ENCODE assay signal across 11 cellular contexts in genomic region chr15:55744026-55744655, GRCh38. TPM values are rescaled to one million over a fixed set of nuclear protein-coding genes. Genes with fewer than 3 reads are reported as not detected.
DNase-seq lines count a peak whose midpoint lies in the region; FAIRE-seq and TF ChIP-seq lines count a peak whose summit lies in the region.
"Had no signal": no experiment of that assay in that cellular context is flagged by ENCODE, and none has a peak within 500 bp of the region (broad histone marks: within the 10 kb centered on the region; RNA-seq: fewer than 3 reads in every experiment).

No MANE protein-coding gene starts in this region.

- peaks cover 7% of the 10 kb centered on the region for H3K4me1 Mint-ChIP-seq in endothelial cell (ENCODE audit: unreplicated experiment)

- H3K27me3 Mint-ChIP-seq in endothelial cell (ENCODE audit: unreplicated experiment) = peaks cover 5% of the 10 kb centered on the region

- no peaks in the 10 kb centered on the region for H4K20me1 ChIP-seq in osteoblast (ENCODE audit: insufficient read depth, low read length)

- H3K36me3 Mint-ChIP-seq in endothelial cell (ENCODE audit: low read depth, unreplicated experiment) = peaks cover 8% of the 10 kb centered on the region

- no peak for DNase-seq in D721Med (ENCODE audit: insufficient read length, low spot score)
- DNase-seq in NT2/D1 (ENCODE audit: low read depth, low spot score) = no peak
- no peak for DNase-seq in endothelial cell (ENCODE audit: low spot score)
- peak; percentile 76 for DNase-seq in osteoblast (ENCODE audit: insufficient read length, low spot score, missing footprints)
- DNase-seq in brain microvascular endothelial cell = no peak
- no peak for DNase-seq in NCI-H128 (lab: John Stamatoyannopoulos, UW; ENCODE audit: unreplicated experiment)
- DNase-seq in small intestine = no peak
- DNase-seq: activated CD8-positive, alpha-beta memory T cell treated with anti-CD3 and anti-CD28 coated beads for 24 hours; EL; foreskin melanocyte; Kasumi-1 had no signal

- H3K4me3 Mint-ChIP-seq in endothelial cell (ENCODE audit: unreplicated experiment) = peak overlapping the region; percentile 91

- FAIRE-seq in D721Med (lab: Jason Lieb, UNC) = peak; percentile 96
- no peak for FAIRE-seq in small intestine (lab: Jason Lieb, UNC)

- peak overlapping the region; percentile 86 for H3K27ac Mint-ChIP-seq in endothelial cell (ENCODE audit: unreplicated experiment)

- peak overlapping the region; percentile 95 for H3K4me2 ChIP-seq in osteoblast (ENCODE audit: insufficient read depth, low read length)

- H3K27me3 ChIP-seq in NT2/D1 (ENCODE audit: insufficient read depth, insufficient read length) (peaks cover 25% of the 10 kb centered on the region), osteoblast (ENCODE audit: insufficient read depth, low read length) (peaks cover 29% of the 10 kb centered on the region), brain microvascular endothelial cell (replicated peaks) (no peaks in the 10 kb centered on the region), small intestine (ENCODE audit: control insufficient read depth in 2 of 2, insufficient read depth in 2 of 2, low read length in 2 of 2) (peaks cover 12 to 15% of the 10 kb centered on the region in 2 donors)

- H3K27ac ChIP-seq in osteoblast (ENCODE audit: low read depth, low read length) = no peak overlapping the region
- no peak overlapping the region for H3K27ac ChIP-seq in brain microvascular endothelial cell
- H3K27ac ChIP-seq in small intestine (ENCODE audit: low read depth in 1 of 2, low read length in 1 of 2) = no peak overlapping the region

- peak overlapping the region; percentile 87 for H3K9ac ChIP-seq in NT2/D1 (ENCODE audit: insufficient read length, low read depth)

- H3K4me1 ChIP-seq in NT2/D1 (ENCODE audit: insufficient read depth, insufficient read length) (peaks cover 2% of the 10 kb centered on the region), osteoblast (ENCODE audit: insufficient read depth, low read length) (peaks cover 13% of the 10 kb centered on the region), small intestine (ENCODE audit: control insufficient read depth in 2 of 2, insufficient read depth in 1 of 2, low read depth in 1 of 2, low read length in 1 of 2) (peaks cover 0 to 5% of the 10 kb centered on the region in 2 donors)

- WGBS in small intestine, 3 donors = 63 to 70% (median 70%) methylated on average over 16 of the region's 16 CpGs

- no peaks in the 10 kb centered on the region for H3K79me2 ChIP-seq in osteoblast (ENCODE audit: insufficient read depth, low read length)

- H3K4me3 ChIP-seq in NT2/D1 (ENCODE audit: insufficient read length, low read depth) (peak overlapping the region; percentile 65), osteoblast (ENCODE audit: insufficient read depth, low read length) (peak overlapping the region; percentile 82), brain microvascular endothelial cell (ENCODE audit: low read depth, low read length) (no peak overlapping the region), small intestine (ENCODE audit: low read depth in 1 of 2, low read length in 2 of 2) (no peak overlapping the region)

- TF ChIP-seq CTCF in D721Med (IDR thresholded peaks at IDR 0.05; ENCODE audit: insufficient read depth, missing control alignments) (no peak), endothelial cell (IDR thresholded peaks at IDR 0.05; ENCODE audit: unreplicated experiment) (no peak), osteoblast (IDR thresholded peaks at IDR 0.05; ENCODE audit: extremely low read depth, low read depth, low read length) (no peak), brain microvascular endothelial cell (IDR thresholded peaks at IDR 0.05; ENCODE audit: low read depth, low read length, missing control alignments) (no peak)

- H3K9me3 Mint-ChIP-seq in endothelial cell (ENCODE audit: unreplicated experiment) = no peaks in the 10 kb centered on the region

- in situ Hi-C loops in brain microvascular endothelial cell (cut with HindIII; ENCODE audit: low pct_ligation_motif_present, low sequenced_read_pairs) = no loop called here

- H3K9me3 ChIP-seq in NT2/D1 (ENCODE audit: insufficient read depth, low read length) (no peaks in the 10 kb centered on the region), osteoblast (ENCODE audit: low read depth, low read length) (no peaks in the 10 kb centered on the region), small intestine (ENCODE audit: control insufficient read depth, low read depth) (no peaks in the 10 kb centered on the region)

- H2AFZ ChIP-seq in osteoblast (ENCODE audit: low read length) = peak overlapping the region; percentile 88

- peaks cover 5% of the 10 kb centered on the region for H3K36me3 ChIP-seq in NT2/D1 (ENCODE audit: insufficient read depth, insufficient read length, low read length)
- no peaks in the 10 kb centered on the region for H3K36me3 ChIP-seq in osteoblast (ENCODE audit: insufficient read depth, low read length)
- no peaks in the 10 kb centered on the region for H3K36me3 ChIP-seq in brain microvascular endothelial cell (replicated peaks)
- no peaks in the 10 kb centered on the region for H3K36me3 ChIP-seq in small intestine (ENCODE audit: control insufficient read depth in 2 of 2, insufficient read depth in 2 of 2, low read length in 2 of 2)

RNA-seq across cellular contexts. Expression of gene PRTG, which starts 1.2 kb away (rescaled TPM):
- 165 TPM for total RNA-seq in endothelial cell (ENCODE audit: unreplicated experiment)
- 4.7 and 5.6 TPM in 2 replicates for total RNA-seq in osteoblast
- under 1 TPM in 1 of 3 donors, not detected in 2; 0.19 TPM for polyA plus RNA-seq in small intestine

Comparison
In these comparisons a context has a peak if more than half of its experiments do, and no peak if none do; other contexts are left out.
1. H3K4me3 ChIP-seq: peak in NT2/D1 (single experiment) and osteoblast (single experiment); none in brain microvascular endothelial cell (single experiment) and small intestine (0 of 2).
2. RNA of gene PRTG, which starts 1.2 kb away (total RNA-seq): 165 TPM in endothelial cell (single experiment); 4.7 to 5.6 TPM in osteoblast; every median in the first group is over 10 times any median in the second.